Comparison of ENCODE assay signal across 22 cellular contexts in genomic region chr5:53407373-53407772, GRCh38.
DNase-seq lines count a peak whose midpoint lies in the region; ATAC-seq and TF ChIP-seq lines count a peak whose summit lies in the region.
"Had no signal": no experiment of that assay in that cellular context is flagged by ENCODE, and none has a peak within 500 bp of the region (broad histone marks: within the 10 kb centered on the region; RNA-seq: fewer than 3 reads in every experiment).

No MANE protein-coding gene starts in this region.

- no peak overlapping the region for H3K4me3 Mint-ChIP-seq in T-helper 17 cell
- H3K4me3 Mint-ChIP-seq: activated CD8-positive, alpha-beta T cell treated with anti-CD3 and anti-CD28 coated beads, Interleukin-2, amount 10 ng/mL, durations not matched to agents 7 days and 5 days; activated naive CD8-positive, alpha-beta T cell treated with anti-CD3 and anti-CD28 coated beads, Interleukin-2, amount 10 ng/mL, durations not matched to agents 7 days and 5 days; immature natural killer cell; natural killer cell; stimulated activated memory B cell treated with anti-CD40 and anti-IgM and Interleukin-4, amounts not matched to agents 10 μg/mL and 1 μg/mL and 100 μg/mL, for 72 hours had no signal

- H3K27me3 Mint-ChIP-seq in T-helper 17 cell: no peaks in the 10 kb centered on the region
- H3K27me3 Mint-ChIP-seq: activated naive CD8-positive, alpha-beta T cell treated with anti-CD3 and anti-CD28 coated beads, Interleukin-2, amount 10 ng/mL, durations not matched to agents 7 days and 5 days; progenitor cell of endocrine pancreas; stimulated activated memory B cell treated with anti-CD40 and anti-IgM and Interleukin-4, amounts not matched to agents 10 μg/mL and 1 μg/mL and 100 μg/mL, for 72 hours had no signal

- ATAC-seq in RWPE2 (ENCODE audit: low read depth): peak; percentile 74
- ATAC-seq in activated CD4-positive, CD25-positive, alpha-beta regulatory T cell treated with anti-CD3 and anti-CD28 coated beads, Interleukin-2, amount 50 U/mL, for 24 hours: no peak
- no peak for ATAC-seq in T-helper 17 cell
- ATAC-seq: activated CD8-positive, alpha-beta T cell treated with anti-CD3 and anti-CD28 coated beads, Interleukin-2, amount 10 ng/mL, durations not matched to agents 7 days and 5 days; natural killer cell; stimulated activated memory B cell treated with anti-CD40 and anti-IgM and Interleukin-4, amounts not matched to agents 10 μg/mL and 1 μg/mL and 100 μg/mL, for 72 hours had no signal

- H3K36me3 ChIP-seq in RWPE2 (ENCODE audit: low read depth): no peaks in the 10 kb centered on the region
- H3K36me3 ChIP-seq in mesodermal cell (ENCODE audit: control insufficient read depth, insufficient read depth, low read length): no peaks in the 10 kb centered on the region
- H3K36me3 ChIP-seq in Peyer's patch: no peaks in the 10 kb centered on the region
- H3K36me3 ChIP-seq: BE2C, thyroid gland had no signal

- H3K27ac Mint-ChIP-seq in T-helper 17 cell: no peak overlapping the region
- H3K27ac Mint-ChIP-seq: activated CD8-positive, alpha-beta T cell treated with anti-CD3 and anti-CD28 coated beads, Interleukin-2, amount 10 ng/mL, durations not matched to agents 7 days and 5 days; activated naive CD8-positive, alpha-beta T cell treated with anti-CD3 and anti-CD28 coated beads, Interleukin-2, amount 10 ng/mL, durations not matched to agents 7 days and 5 days; immature natural killer cell; natural killer cell; progenitor cell of endocrine pancreas; stimulated activated memory B cell treated with anti-CD40 and anti-IgM and Interleukin-4, amounts not matched to agents 10 μg/mL and 1 μg/mL and 100 μg/mL, for 72 hours had no signal

- H3K4me3 ChIP-seq in RWPE2 (ENCODE audit: severe bottlenecking) (no peak overlapping the region), epithelial cell of esophagus (ENCODE audit: low read length) (no peak overlapping the region), mesodermal cell (ENCODE audit: extremely low read depth, insufficient read depth, low read length, poor library complexity, severe bottlenecking) (no peak overlapping the region), Peyer's patch (no peak overlapping the region)
- H3K4me3 ChIP-seq: thyroid gland had no signal

- WGBS in mesodermal cell (ENCODE audit: insufficient coverage in 2 of 2), 2 experiments: 80 to 100% methylated on average over 1 of the region's 1 CpG

- H3K9me3 ChIP-seq in RWPE2 (ENCODE audit: severe bottlenecking) (peaks cover 3% of the 10 kb centered on the region), mesodermal cell (ENCODE audit: control insufficient read depth, low read length) (peaks cover 4% of the 10 kb centered on the region), Peyer's patch (no peaks in the 10 kb centered on the region), T-helper 17 cell (ENCODE audit: control insufficient read depth, low read length, poor library complexity, severe bottlenecking) (no peaks in the 10 kb centered on the region)
- H3K9me3 ChIP-seq: BE2C, thyroid gland had no signal

- peak overlapping the region; percentile 70 for H3K27ac ChIP-seq in RWPE2 (ENCODE audit: poor library complexity, severe bottlenecking)
- peak overlapping the region; percentile 91 for H3K27ac ChIP-seq in mesodermal cell (ENCODE audit: low read depth, low read length, severe bottlenecking)
- H3K27ac ChIP-seq in Peyer's patch: no peak overlapping the region
- H3K27ac ChIP-seq: thyroid gland had no signal

- H3K4me1 ChIP-seq in RWPE2 (ENCODE audit: insufficient read depth, poor library complexity, severe bottlenecking) (peaks cover 21% of the 10 kb centered on the region), mesodermal cell (ENCODE audit: control insufficient read depth, insufficient read depth, low read length, poor library complexity, severe bottlenecking) (peaks cover 5% of the 10 kb centered on the region), Peyer's patch (no peaks in the 10 kb centered on the region)
- H3K4me1 ChIP-seq: BE2C, thyroid gland had no signal

- no peak for TF ChIP-seq POLR2A in Peyer's patch (IDR thresholded peaks at IDR 0.05)

- no peak for TF ChIP-seq CTCF in RWPE2 (IDR thresholded peaks at IDR 0.05; ENCODE audit: poor library complexity, severe bottlenecking)
- TF ChIP-seq CTCF in epithelial cell of esophagus (IDR thresholded peaks at IDR 0.05; ENCODE audit: insufficient read depth, low read depth, low read length, missing control alignments): no peak
- no peak for TF ChIP-seq CTCF in Peyer's patch (IDR thresholded peaks at IDR 0.05)

- DNase-seq in GM03348 (ENCODE audit: low spot score): peak; percentile 36
- DNase-seq in RWPE2 (ENCODE audit: low spot score): no peak
- peak; percentile 77 for DNase-seq in epithelial cell of esophagus (ENCODE audit: low read depth)
- no peak for DNase-seq in Peyer's patch
- DNase-seq in T-helper 17 cell: no peak
- DNase-seq in putamen (ENCODE audit: low spot score): no peak
- DNase-seq: activated CD8-positive, alpha-beta T cell treated with anti-CD3 and anti-CD28 coated beads, Interleukin-2, amount 10 ng/mL, durations not matched to agents 7 days and 5 days; activated naive CD8-positive, alpha-beta T cell treated with anti-CD3 and anti-CD28 coated beads, Interleukin-2, amount 10 ng/mL, durations not matched to agents 7 days and 5 days; BE2C; cerebellar nuclear complex; glutamatergic neuron; immature natural killer cell; natural killer cell; NCI-H1105 treated with DMSO at 0.1 percent for 48 hours; NCI-H748 treated with DMSO at 0.1 percent for 48 hours; stimulated activated CD4-positive, alpha-beta T cell treated with anti-CD3 and anti-CD28 coated beads, Interleukin-12 subunit alpha, Interleukin-12 subunit beta, amount 100 ng/mL, for 4 hours; T-helper 1 cell; thyroid gland had no signal

- H3K4me1 Mint-ChIP-seq in T-helper 17 cell: no peaks in the 10 kb centered on the region

- no peaks in the 10 kb centered on the region for H3K36me3 Mint-ChIP-seq in T-helper 17 cell (ENCODE audit: low read depth)
- H3K36me3 Mint-ChIP-seq: activated naive CD8-positive, alpha-beta T cell treated with anti-CD3 and anti-CD28 coated beads, Interleukin-2, amount 10 ng/mL, durations not matched to agents 7 days and 5 days; immature natural killer cell; natural killer cell; stimulated activated memory B cell treated with anti-CD40 and anti-IgM and Interleukin-4, amounts not matched to agents 10 μg/mL and 1 μg/mL and 100 μg/mL, for 72 hours had no signal

- H3K27me3 ChIP-seq in RWPE2 (ENCODE audit: insufficient read depth, poor library complexity, severe bottlenecking): no peaks in the 10 kb centered on the region
- no peaks in the 10 kb centered on the region for H3K27me3 ChIP-seq in Peyer's patch
- H3K27me3 ChIP-seq: BE2C, thyroid gland had no signal

Comparison
In these comparisons a context has a peak if more than half of its experiments do, and no peak if none do; other contexts are left out.
1. DNase-seq: peak in GM03348 (single experiment) and epithelial cell of esophagus (single experiment); none in RWPE2 (single experiment), Peyer's patch (0 of 3), T-helper 17 cell (0 of 3) and putamen (single experiment).
2. H3K27ac ChIP-seq: peak in RWPE2 (single experiment) and mesodermal cell (single experiment); none in Peyer's patch (0 of 4).